8 cellular contexts compared by ENCODE assay signal in the genomic region with DNA sequence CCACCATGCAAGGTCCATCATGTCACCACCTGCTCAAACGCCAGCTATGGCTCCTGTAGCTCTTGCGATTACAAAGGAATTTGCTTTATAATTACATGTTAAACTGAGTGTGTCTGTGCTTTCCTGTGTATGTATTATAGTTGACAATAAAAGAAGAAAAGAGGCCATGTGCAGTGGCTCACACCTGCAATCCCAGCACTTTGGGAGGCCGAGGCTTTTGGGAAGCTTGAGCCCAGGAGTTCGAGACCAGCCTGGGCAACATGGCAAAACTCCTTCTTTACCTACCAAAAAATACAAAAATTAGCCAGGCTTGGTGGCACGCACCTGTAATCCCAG.
DNase-seq lines count a peak whose midpoint lies in the region; ATAC-seq and TF ChIP-seq lines count a peak whose summit lies in the region.
"Had no signal": no experiment of that assay in that cellular context is flagged by ENCODE, and none has a peak within 500 bp of the region (broad histone marks: within the 10 kb centered on the region; RNA-seq: fewer than 3 reads in every experiment).

No MANE protein-coding gene starts in this region.

- DNase-seq in WERI-Rb-1 (no peak), NCI-H1092 treated with DMSO at 0.1 percent for 48 hours (lab: John Stamatoyannopoulos, UW) (no peak), NCI-H1930 (lab: John Stamatoyannopoulos, UW) (no peak), HuH-7 (ENCODE audit: low spot score) (no peak)
- DNase-seq: NCI-H187 treated with DMSO at 0.1 percent for 48 hours had no signal

- H3K4me1 ChIP-seq in HUES48 (ENCODE audit: control insufficient read depth, insufficient read depth, low read length): peaks cover 17% of the 10 kb centered on the region
- H3K4me1 ChIP-seq in iPS-15b (ENCODE audit: control insufficient read depth, insufficient read depth, low read length): peaks cover 16% of the 10 kb centered on the region

- H3K4me1 Mint-ChIP-seq in stimulated activated memory B cell treated with anti-CD40 and anti-IgM and Interleukin-4, amounts not matched to agents 10 μg/mL and 1 μg/mL and 100 μg/mL, for 72 hours: peaks cover 53% of the 10 kb centered on the region

- no peaks in the 10 kb centered on the region for H3K27me3 Mint-ChIP-seq in stimulated activated memory B cell treated with anti-CD40 and anti-IgM and Interleukin-4, amounts not matched to agents 10 μg/mL and 1 μg/mL and 100 μg/mL, for 72 hours

- H3K27ac ChIP-seq in HUES48 (ENCODE audit: low read depth, low read length) (peak overlapping the region; percentile 92), WERI-Rb-1 (peak overlapping the region; percentile 93)

- H3K36me3 Mint-ChIP-seq in stimulated activated memory B cell treated with anti-CD40 and anti-IgM and Interleukin-4, amounts not matched to agents 10 μg/mL and 1 μg/mL and 100 μg/mL, for 72 hours: peaks cover 16% of the 10 kb centered on the region

- no peaks in the 10 kb centered on the region for H3K9me3 Mint-ChIP-seq in stimulated activated memory B cell treated with anti-CD40 and anti-IgM and Interleukin-4, amounts not matched to agents 10 μg/mL and 1 μg/mL and 100 μg/mL, for 72 hours

- H3K4me3 Mint-ChIP-seq in stimulated activated memory B cell treated with anti-CD40 and anti-IgM and Interleukin-4, amounts not matched to agents 10 μg/mL and 1 μg/mL and 100 μg/mL, for 72 hours: peak overlapping the region; percentile 84

- ATAC-seq in stimulated activated memory B cell treated with anti-CD40 and anti-IgM and Interleukin-4, amounts not matched to agents 10 μg/mL and 1 μg/mL and 100 μg/mL, for 72 hours: no peak

- H3K9me3 ChIP-seq in HUES48 (ENCODE audit: control insufficient read depth, insufficient read depth, low read length): no peaks in the 10 kb centered on the region
- no peaks in the 10 kb centered on the region for H3K9me3 ChIP-seq in WERI-Rb-1 (ENCODE audit: severe bottlenecking)
- H3K9me3 ChIP-seq in iPS-15b (ENCODE audit: control insufficient read depth, insufficient read depth, low read length): no peaks in the 10 kb centered on the region

- no peak for TF ChIP-seq CTCF in WERI-Rb-1 (IDR thresholded peaks at IDR 0.05; ENCODE audit: low read depth, low read length)

- peak overlapping the region; percentile 95 for H3K27ac Mint-ChIP-seq in stimulated activated memory B cell treated with anti-CD40 and anti-IgM and Interleukin-4, amounts not matched to agents 10 μg/mL and 1 μg/mL and 100 μg/mL, for 72 hours

- H3K9ac ChIP-seq in HUES48 (ENCODE audit: low read depth, low read length): peak overlapping the region; percentile 12; the same call in 1 of the 2 replicates
- peak overlapping the region; percentile 28 for H3K9ac ChIP-seq in iPS-15b (ENCODE audit: low read depth, low read length)

- H3K4me3 ChIP-seq in HUES48 (ENCODE audit: low read depth, low read length): 0 out of 2 replicates have a peak overlapping the region, but pooled peaks have one; percentile 21
- H3K4me3 ChIP-seq in WERI-Rb-1 (ENCODE audit: low read depth, low read length): no peak overlapping the region
- H3K4me3 ChIP-seq in iPS-15b (ENCODE audit: low read depth, low read length): peak overlapping the region; percentile 81

- H3K36me3 ChIP-seq in HUES48 (ENCODE audit: control insufficient read depth, insufficient read depth, low read length) (peaks cover 18% of the 10 kb centered on the region), WERI-Rb-1 (no peaks in the 10 kb centered on the region; the same call in 1 of the 2 replicates), iPS-15b (ENCODE audit: control insufficient read depth, insufficient read depth, low read length) (peaks cover 25% of the 10 kb centered on the region)

- H3K27me3 ChIP-seq in HUES48 (ENCODE audit: control insufficient read depth, insufficient read depth, low read length) (no peaks in the 10 kb centered on the region), WERI-Rb-1 (ENCODE audit: insufficient read depth, low read depth, severe bottlenecking) (no peaks in the 10 kb centered on the region), iPS-15b (ENCODE audit: control insufficient read depth, insufficient read depth, low read length) (no peaks in the 10 kb centered on the region)
